9 cellular contexts compared by ENCODE assay signal in genomic region chr1:169113613-169114119, GRCh38. TPM values are rescaled to one million over a fixed set of nuclear protein-coding genes. Genes with fewer than 3 reads are reported as not detected.
DNase-seq lines count a peak whose midpoint lies in the region; ATAC-seq and TF ChIP-seq lines count a peak whose summit lies in the region.
"Had no signal": no experiment of that assay in that cellular context is flagged by ENCODE, and none has a peak within 500 bp of the region (broad histone marks: within the 10 kb centered on the region; RNA-seq: fewer than 3 reads in every experiment).

No MANE protein-coding gene starts in this region.

- BruUV-seq in OCI-LY7 (replicated peaks; lab: Mats Ljungman, UMichigan), result TSS peak; percentile 78

- intact Hi-C loops in OCI-LY7 (cut with micrococcal nuclease; ENCODE audit: unreplicated experiment), result loop anchor here (5.0 kb wide), 1 partner anchor 886 kb away; the partner anchor contains the start of gene SFT2D2

- peaks cover 6% of the 10 kb centered on the region; the same call in 1 of the 2 replicates for H3K9me3 ChIP-seq in OCI-LY7 (ENCODE audit: low read length)
- no peaks in the 10 kb centered on the region for H3K9me3 ChIP-seq in esophagus (ENCODE audit: control insufficient read depth in 2 of 2, insufficient read depth in 1 of 2, low read depth in 1 of 2, low read length in 1 of 2)
- H3K9me3 ChIP-seq in muscle layer of duodenum (ENCODE audit: control insufficient read depth in 1 of 2, low read length in 2 of 2), result no peaks in the 10 kb centered on the region

- no peak for TF ChIP-seq CTCF in OCI-LY7 (conservative IDR thresholded peaks at IDR 0.05; ENCODE audit: low read length)

- WGBS in esophagus, 2 donors, result 53% methylated on average over 4 of the region's 4 CpGs

- DNase-seq in Daoy (ENCODE audit: low read depth) (peak; percentile 92), OCI-LY7 (ENCODE audit: low spot score) (peak; percentile 70), RPMI8226 (no peak)
- DNase-seq in stimulated activated CD8-positive, alpha-beta memory T cell treated with anti-CD3 and anti-CD28 coated beads, Interleukin-4, amount 100 ng/mL, for 48 hours, result no peak

- CTCF ChIA-PET in OCI-LY7 (lab: Charles Lee; ENCODE audit: unreplicated experiment), result no interaction called here

- 0 out of 2 replicates have a peak, but pooled peaks cover 6% of the 10 kb centered on the region for H4K20me1 ChIP-seq in OCI-LY7 (ENCODE audit: insufficient read depth, low read length)

- H3K9me2 ChIP-seq in OCI-LY7 (ENCODE audit: insufficient read depth, low read length), result no peaks in the 10 kb centered on the region

- POLR2A ChIA-PET in OCI-LY7 (lab: Charles Lee), result interaction anchor here (0.7 kb wide), 1 partner anchor 13 kb away, joined by 3 read pairs; no protein-coding TSS in a partner anchor

- peak overlapping the region; percentile 72 for H3K4me3 ChIP-seq in OCI-LY7 (ENCODE audit: low read depth, low read length, poor library complexity, severe bottlenecking)
- H3K4me3 ChIP-seq in esophagus (ENCODE audit: low read depth in 1 of 2, low read length in 2 of 2), result no peak overlapping the region
- H3K4me3 ChIP-seq in muscle layer of duodenum (ENCODE audit: low read depth in 1 of 2, low read length in 2 of 2), result no peak overlapping the region
- H3K4me3 ChIP-seq: SK-N-MC had no signal

- H3K27ac ChIP-seq in OCI-LY7 (ENCODE audit: low read depth, low read length, poor library complexity, severe bottlenecking) (peak overlapping the region; percentile 53), esophagus (ENCODE audit: low read depth in 2 of 2, low read length in 1 of 2) (peak overlapping the region; percentile 34 to 77), muscle layer of duodenum (ENCODE audit: low read length) (peak overlapping the region; percentile 58)
- H3K27ac ChIP-seq: SK-N-MC had no signal

- ATAC-seq in HG02938 (IDR thresholded peaks at IDR 0.05; ENCODE audit: unreplicated experiment), result no peak
- ATAC-seq in HG02981 (IDR thresholded peaks at IDR 0.05; ENCODE audit: unreplicated experiment), result no peak

- H3K4me2 ChIP-seq in OCI-LY7 (ENCODE audit: low read length), result peak overlapping the region; percentile 88

- peak overlapping the region; percentile 23; the same call in 1 of the 2 replicates for H2AFZ ChIP-seq in OCI-LY7 (ENCODE audit: low read length)

- H3K4me1 ChIP-seq in OCI-LY7 (ENCODE audit: insufficient read depth, low read length, poor library complexity, severe bottlenecking) (peaks cover 69% of the 10 kb centered on the region), esophagus (ENCODE audit: control insufficient read depth in 2 of 2, insufficient read depth in 2 of 2, low read length in 1 of 2) (peaks cover 3 to 17% of the 10 kb centered on the region in 2 donors), muscle layer of duodenum (ENCODE audit: control insufficient read depth in 1 of 2, insufficient read depth in 2 of 2, low read length in 2 of 2) (peaks cover 21 to 42% of the 10 kb centered on the region in 2 donors)

- H3K36me3 ChIP-seq in OCI-LY7 (ENCODE audit: insufficient read depth, low read length) (peaks cover 74% of the 10 kb centered on the region), esophagus (ENCODE audit: control insufficient read depth in 2 of 2, insufficient read depth in 2 of 2, low read length in 1 of 2) (peaks cover 2 to 16% of the 10 kb centered on the region in 2 donors), muscle layer of duodenum (ENCODE audit: control insufficient read depth in 1 of 2, insufficient read depth in 2 of 2, low read length in 2 of 2) (peaks cover 0 to 16% of the 10 kb centered on the region in 2 donors)

- H3K27me3 ChIP-seq in esophagus (ENCODE audit: control insufficient read depth in 1 of 2, insufficient read depth in 2 of 2, low read length in 2 of 2) (no peaks in the 10 kb centered on the region), muscle layer of duodenum (ENCODE audit: low read depth, low read length) (no peaks in the 10 kb centered on the region)

- H3K79me2 ChIP-seq in OCI-LY7 (ENCODE audit: insufficient read depth, low read depth, low read length), result peaks cover 37% of the 10 kb centered on the region

RNA-seq across cellular contexts. Expression of gene ATP1B1, which starts 7.2 kb away (rescaled TPM):
- total RNA-seq in Daoy (2014; rRNA removed; shearing (Covaris generic)), result 42.5 and 46.6 TPM in 2 replicates
- total RNA-seq in OCI-LY7 (2014; rRNA removed; shearing (Covaris generic)), result 14.5 and 17.5 TPM in 2 replicates
- total RNA-seq in OCI-LY7 (2022), result 21.5 and 22.5 TPM in 2 replicates
- 100 to 1,000 TPM; 104 to 194 TPM for polyA plus RNA-seq in esophagus

Comparison
In these comparisons a context has a peak if more than half of its experiments do, and no peak if none do; other contexts are left out.
1. DNase-seq: peak in Daoy (single experiment) and OCI-LY7 (single experiment); none in RPMI8226 (single experiment) and stimulated activated CD8-positive, alpha-beta memory T cell treated with anti-CD3 and anti-CD28 coated beads, Interleukin-4, amount 100 ng/mL, for 48 hours (single experiment).
2. Peak in every context shown above with its lines, with median percentiles within 50 percentile points of each other: H3K27ac ChIP-seq.